Comparison of ENCODE assay signal across 15 cellular contexts in genomic region chr22:31532060-31532459, GRCh38. TPM values are rescaled to one million over a fixed set of nuclear protein-coding genes. Genes with fewer than 3 reads are reported as not detected.
A peak's percentile ranks its signal among the peaks of the same experiment; 100 is the strongest.
DNase-seq lines count a peak whose midpoint lies in the region; ATAC-seq lines count a peak whose summit lies in the region.
"Had no signal": no experiment of that assay in that cellular context is flagged by ENCODE, and none has a peak within 500 bp of the region (broad histone marks: within the 10 kb centered on the region; RNA-seq: fewer than 3 reads in every experiment).

No MANE protein-coding gene starts in this region.

- ATAC-seq in stimulated activated naive CD8-positive, alpha-beta T cell treated with anti-CD3 and anti-CD28 coated beads, Interleukin-15, Interleukin-2, amounts not matched to agents 100 U/mL and 50 U/mL, for 24 hours: no peak
- no peak for ATAC-seq in activated naive CD8-positive, alpha-beta T cell treated with anti-CD3 and anti-CD28 coated beads, Interleukin-2, amount 50 U/mL, for 24 hours
- no peak for ATAC-seq in activated naive CD4-positive, alpha-beta T cell treated with anti-CD3 and anti-CD28 coated beads, Interleukin-2, amount 50 U/mL, for 72 hours

- peak overlapping the region; percentile 83 for H3K27ac Mint-ChIP-seq in stimulated activated naive CD8-positive, alpha-beta T cell treated with anti-CD3 and anti-CD28 coated beads, Interleukin-15, Interleukin-2, amounts not matched to agents 100 ng/mL and 50 ng/mL, for 24 hours
- H3K27ac Mint-ChIP-seq in activated naive CD8-positive, alpha-beta T cell treated with anti-CD3 and anti-CD28 coated beads, Interleukin-2, amount 50 U/mL, for 24 hours: peak overlapping the region; percentile 86
- H3K27ac Mint-ChIP-seq in activated naive CD4-positive, alpha-beta T cell treated with anti-CD3 and anti-CD28 coated beads, Interleukin-2, amount 50 U/mL, for 72 hours: peak overlapping the region in 1 of 2 donors; percentile 78

- in situ Hi-C loops in G401 (cut with HindIII; ENCODE audit: low sequenced_read_pairs): no loop called here

- H3K4me3 Mint-ChIP-seq in stimulated activated naive CD8-positive, alpha-beta T cell treated with anti-CD3 and anti-CD28 coated beads, Interleukin-15, Interleukin-2, amounts not matched to agents 100 ng/mL and 50 ng/mL, for 24 hours: peak overlapping the region; percentile 18
- no peak overlapping the region for H3K4me3 Mint-ChIP-seq in activated naive CD8-positive, alpha-beta T cell treated with anti-CD3 and anti-CD28 coated beads, Interleukin-2, amount 50 U/mL, for 24 hours
- H3K4me3 Mint-ChIP-seq: naive B cell, type B pancreatic cell had no signal

- H3K27me3 Mint-ChIP-seq in stimulated activated naive CD8-positive, alpha-beta T cell treated with anti-CD3 and anti-CD28 coated beads, Interleukin-15, Interleukin-2, amounts not matched to agents 100 ng/mL and 50 ng/mL, for 24 hours: no peaks in the 10 kb centered on the region
- H3K27me3 Mint-ChIP-seq in activated naive CD8-positive, alpha-beta T cell treated with anti-CD3 and anti-CD28 coated beads, Interleukin-2, amount 50 U/mL, for 24 hours: no peaks in the 10 kb centered on the region
- H3K27me3 Mint-ChIP-seq: naive B cell, type B pancreatic cell had no signal

- no peaks in the 10 kb centered on the region for H3K9me3 Mint-ChIP-seq in stimulated activated naive CD8-positive, alpha-beta T cell treated with anti-CD3 and anti-CD28 coated beads, Interleukin-15, Interleukin-2, amounts not matched to agents 100 ng/mL and 50 ng/mL, for 24 hours
- H3K9me3 Mint-ChIP-seq in activated naive CD8-positive, alpha-beta T cell treated with anti-CD3 and anti-CD28 coated beads, Interleukin-2, amount 50 U/mL, for 24 hours: no peaks in the 10 kb centered on the region
- H3K9me3 Mint-ChIP-seq in activated naive CD4-positive, alpha-beta T cell treated with anti-CD3 and anti-CD28 coated beads, Interleukin-2, amount 50 U/mL, for 72 hours: no peaks in the 10 kb centered on the region
- H3K9me3 Mint-ChIP-seq: naive B cell, type B pancreatic cell had no signal

- H3K4me1 Mint-ChIP-seq in stimulated activated naive CD8-positive, alpha-beta T cell treated with anti-CD3 and anti-CD28 coated beads, Interleukin-15, Interleukin-2, amounts not matched to agents 100 ng/mL and 50 ng/mL, for 24 hours (ENCODE audit: low read depth): peaks cover 68% of the 10 kb centered on the region
- H3K4me1 Mint-ChIP-seq in activated naive CD8-positive, alpha-beta T cell treated with anti-CD3 and anti-CD28 coated beads, Interleukin-2, amount 50 U/mL, for 24 hours: peaks cover 73% of the 10 kb centered on the region

- H3K36me3 Mint-ChIP-seq in stimulated activated naive CD8-positive, alpha-beta T cell treated with anti-CD3 and anti-CD28 coated beads, Interleukin-15, Interleukin-2, amounts not matched to agents 100 ng/mL and 50 ng/mL, for 24 hours (ENCODE audit: low read depth): peaks cover 58% of the 10 kb centered on the region
- H3K36me3 Mint-ChIP-seq in activated naive CD8-positive, alpha-beta T cell treated with anti-CD3 and anti-CD28 coated beads, Interleukin-2, amount 50 U/mL, for 24 hours (ENCODE audit: low read depth): peaks cover 65% of the 10 kb centered on the region
- peaks cover 4 to 60% of the 10 kb centered on the region in 2 donors for H3K36me3 Mint-ChIP-seq in activated naive CD4-positive, alpha-beta T cell treated with anti-CD3 and anti-CD28 coated beads, Interleukin-2, amount 50 U/mL, for 72 hours
- H3K36me3 Mint-ChIP-seq: naive B cell, type B pancreatic cell had no signal

- no peak for DNase-seq in stimulated activated naive CD8-positive, alpha-beta T cell treated with anti-CD3 and anti-CD28 coated beads, Interleukin-15, Interleukin-2, amounts not matched to agents 100 U/mL and 50 U/mL, for 24 hours
- no peak for DNase-seq in activated naive CD8-positive, alpha-beta T cell treated with anti-CD3 and anti-CD28 coated beads, Interleukin-2, amount 50 U/mL, for 24 hours
- DNase-seq in hepatic stellate cell (ENCODE audit: low spot score) (peak; percentile 13), CD1c-positive myeloid dendritic cell (ENCODE audit: extremely low spot score) (no peak), G401 (ENCODE audit: low spot score) (no peak), AML-193 (lab: John Stamatoyannopoulos, UW) (no peak)
- DNase-seq in activated naive CD4-positive, alpha-beta T cell treated with anti-CD3 and anti-CD28 coated beads, Interleukin-2, amount 50 U/mL, for 72 hours (ENCODE audit: low spot score in 2 of 2): no peak
- DNase-seq: dermis blood vessel endothelial cell; DMS153; Kasumi-1; naive B cell; NCI-H446 treated with DMSO at 0.1 percent for 48 hours; stimulated activated CD4-positive, alpha-beta T cell treated with anti-CD3 and anti-CD28 coated beads, Interleukin-4, amount 100 ng/mL, for 1 hour had no signal

RNA-seq across cellular contexts. Expression of gene SFI1, which starts 35.7 kb away (rescaled TPM):
- total RNA-seq in G401 (2014; rRNA removed; shearing (Covaris generic)): 17.0 and 43.8 TPM in 2 replicates
- total RNA-seq in activated naive CD4-positive, alpha-beta T cell treated with anti-CD3 and anti-CD28 coated beads, Interleukin-2, amount 50 U/mL, for 72 hours: 100 to 1,000 TPM; 259 to 290 TPM

RNA-seq across cellular contexts. Expression of gene EIF4ENIF1, which starts 42.4 kb away (rescaled TPM):
- 10.2 and 16.8 TPM in 2 replicates for total RNA-seq in G401 (2014; rRNA removed; shearing (Covaris generic))
- 10 to 100 TPM; 36.5 to 49.5 TPM for total RNA-seq in activated naive CD4-positive, alpha-beta T cell treated with anti-CD3 and anti-CD28 coated beads, Interleukin-2, amount 50 U/mL, for 72 hours
